Comparison of ENCODE assay signal across 13 cellular contexts in genomic region chr17:1929896-1930750, GRCh38.
"Had no signal": no experiment of that assay in that cellular context is flagged by ENCODE, and none has a peak within 500 bp of the region (broad histone marks: within the 10 kb centered on the region; RNA-seq: fewer than 3 reads in every experiment).

No MANE protein-coding gene starts in this region.

- ATAC-seq: activated CD8-positive, alpha-beta memory T cell treated with anti-CD3 and anti-CD28 coated beads, Interleukin-2, amount 10 ng/mL, durations not matched to agents 7 days and 5 days; activated naive CD4-positive, alpha-beta T cell treated with anti-CD3 and anti-CD28 coated beads, Interleukin-2, amount 50 U/mL, for 72 hours had no signal

- H3K27ac ChIP-seq: brain microvascular endothelial cell, thyroid gland, uterus had no signal

- DNase-seq: activated CD4-positive, alpha-beta T cell treated with anti-CD3 and anti-CD28 coated beads, Interleukin-2, amount 50 U/mL, for 48 hours; activated CD4-positive, CD25-positive, alpha-beta regulatory T cell treated with anti-CD3 and anti-CD28 coated beads, Interleukin-2, amount 50 U/mL, for 72 hours; activated CD8-positive, alpha-beta memory T cell treated with anti-CD3 and anti-CD28 coated beads, Interleukin-2, amount 10 ng/mL, durations not matched to agents 7 days and 5 days; activated effector memory CD4-positive, alpha-beta T cell treated with Interleukin-2 at 50 U/mL for 16 hours; activated T-cell treated with anti-CD3 and anti-CD28 coated beads, Interleukin-2, amount 50 U/mL, for 24 hours; amniotic stem cell; brain microvascular endothelial cell; effector CD4-positive, alpha-beta T cell; kidney; left ventricle myocardium inferior; thyroid gland; uterus had no signal
